ENCODE assay signal across 10 cellular contexts in the genomic region with DNA sequence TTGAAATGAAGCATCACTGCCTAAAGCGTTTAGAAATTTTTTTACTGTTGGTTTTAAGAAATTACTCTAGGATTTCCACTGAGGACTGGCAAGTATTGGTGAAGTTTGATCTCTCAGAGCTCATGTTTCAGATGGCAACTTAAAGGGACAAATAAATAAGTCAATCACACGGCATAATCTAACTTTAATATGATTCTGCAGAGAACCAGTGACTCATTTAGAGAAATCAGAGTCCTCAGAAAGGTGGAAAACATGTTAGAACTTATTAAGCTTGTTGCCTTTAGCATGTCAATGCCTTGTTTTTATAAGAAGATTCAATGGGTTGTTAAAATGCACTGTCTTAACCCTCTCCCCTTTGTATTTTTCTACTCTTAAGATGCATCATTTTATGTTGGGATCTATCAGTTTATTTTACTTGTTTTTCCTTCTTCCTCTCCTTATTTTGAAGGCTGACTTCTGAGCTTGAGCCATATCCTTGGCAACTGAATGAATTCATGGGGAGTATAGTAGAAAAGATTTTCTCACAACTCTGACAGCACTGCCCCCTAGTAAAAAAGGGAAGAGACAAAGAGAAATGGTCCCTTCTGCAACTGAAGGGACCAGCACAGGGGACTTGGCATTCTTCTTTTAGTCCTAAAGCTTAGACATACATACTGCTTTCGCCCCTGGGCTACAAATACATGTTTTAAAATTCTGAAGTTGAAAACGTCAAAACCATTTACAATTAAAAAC.
DNase-seq lines count a peak whose midpoint lies in the region; ATAC-seq and TF ChIP-seq lines count a peak whose summit lies in the region.
"Had no signal": no experiment of that assay in that cellular context is flagged by ENCODE, and none has a peak within 500 bp of the region (broad histone marks: within the 10 kb centered on the region; RNA-seq: fewer than 3 reads in every experiment).

No MANE protein-coding gene starts in this region.

- H3K9me3 Mint-ChIP-seq in IgD-negative memory B cell, result no peaks in the 10 kb centered on the region
- no peaks in the 10 kb centered on the region for H3K9me3 Mint-ChIP-seq in activated naive CD8-positive, alpha-beta T cell treated with anti-CD3 and anti-CD28 coated beads for 36 hours

- no peaks in the 10 kb centered on the region for H3K27me3 ChIP-seq in SJCRH30

- peaks cover 4% of the 10 kb centered on the region for H3K36me3 Mint-ChIP-seq in IgD-negative memory B cell
- H3K36me3 Mint-ChIP-seq in activated naive CD8-positive, alpha-beta T cell treated with anti-CD3 and anti-CD28 coated beads for 36 hours, result no peaks in the 10 kb centered on the region

- H3K4me3 ChIP-seq in SJCRH30, result no peak overlapping the region

- H3K9me3 ChIP-seq in SJCRH30 (replicated peaks), result no peaks in the 10 kb centered on the region

- no peak overlapping the region for H3K27ac ChIP-seq in SJCRH30

- peak; percentile 3 for TF ChIP-seq CTCF in AG09319 (IDR thresholded peaks at IDR 0.05; ENCODE audit: low read depth, low read length)

- no peak overlapping the region for H3K27ac Mint-ChIP-seq in IgD-negative memory B cell
- H3K27ac Mint-ChIP-seq in activated naive CD8-positive, alpha-beta T cell treated with anti-CD3 and anti-CD28 coated beads for 36 hours, result no peak overlapping the region

- peaks cover 10 to 22% (median 13%) of the 10 kb centered on the region in 3 donors for H3K4me1 Mint-ChIP-seq in IgD-negative memory B cell
- peaks cover 20% of the 10 kb centered on the region for H3K4me1 Mint-ChIP-seq in activated naive CD8-positive, alpha-beta T cell treated with anti-CD3 and anti-CD28 coated beads for 36 hours

- H3K27me3 Mint-ChIP-seq in IgD-negative memory B cell, result no peaks in the 10 kb centered on the region
- H3K27me3 Mint-ChIP-seq in activated naive CD8-positive, alpha-beta T cell treated with anti-CD3 and anti-CD28 coated beads for 36 hours, result no peaks in the 10 kb centered on the region

- H3K36me3 ChIP-seq in SJCRH30, result no peaks in the 10 kb centered on the region

- intact Hi-C loops in posterior vena cava (cut with DNase I), result loop anchor here in 1 of 2 donors (5.0 kb wide), 1 partner anchor 843 kb away; no protein-coding TSS in a partner anchor

- ATAC-seq in HG03354 (IDR thresholded peaks at IDR 0.05; ENCODE audit: poor library complexity, severe bottlenecking, unreplicated experiment), result no peak

- H3K4me3 Mint-ChIP-seq in IgD-negative memory B cell, result peak overlapping the region in 3 of 4 donors; percentile 12 to 86 (median 52)
- peak overlapping the region; percentile 66 for H3K4me3 Mint-ChIP-seq in activated naive CD8-positive, alpha-beta T cell treated with anti-CD3 and anti-CD28 coated beads for 36 hours

- DNase-seq in AG09319 (ENCODE audit: extremely low read depth, low read depth), result no peak
- DNase-seq in activated naive CD8-positive, alpha-beta T cell treated with anti-CD3 and anti-CD28 coated beads for 36 hours, result no peak
- DNase-seq in lung microvascular endothelial cell (ENCODE audit: low read depth in 2 of 2), result peak; percentile 17 to 32
- no peak for DNase-seq in SJCRH30
- no peak for DNase-seq in posterior vena cava (ENCODE audit: low spot score)
- no peak for DNase-seq in islet precursor cell
- DNase-seq: DMS 273 treated with DMSO at 0.1 percent for 48 hours; stimulated activated CD4-positive, alpha-beta T cell treated with anti-CD3 and anti-CD28 coated beads, Interleukin-12 subunit alpha, Interleukin-12 subunit beta, amount 100 ng/mL, for 4 hours had no signal

- H3K4me1 ChIP-seq in SJCRH30, result no peaks in the 10 kb centered on the region

Comparison
In these comparisons a context has a peak if more than half of its experiments do, and no peak if none do; other contexts are left out.
1. DNase-seq: peak in lung microvascular endothelial cell (2 of 2); none in AG09319 (single experiment), activated naive CD8-positive, alpha-beta T cell treated with anti-CD3 and anti-CD28 coated beads for 36 hours (single experiment), SJCRH30 (0 of 2), posterior vena cava (single experiment) and islet precursor cell (single experiment).